ENCODE assay signal across 21 cellular contexts in the genomic region with DNA sequence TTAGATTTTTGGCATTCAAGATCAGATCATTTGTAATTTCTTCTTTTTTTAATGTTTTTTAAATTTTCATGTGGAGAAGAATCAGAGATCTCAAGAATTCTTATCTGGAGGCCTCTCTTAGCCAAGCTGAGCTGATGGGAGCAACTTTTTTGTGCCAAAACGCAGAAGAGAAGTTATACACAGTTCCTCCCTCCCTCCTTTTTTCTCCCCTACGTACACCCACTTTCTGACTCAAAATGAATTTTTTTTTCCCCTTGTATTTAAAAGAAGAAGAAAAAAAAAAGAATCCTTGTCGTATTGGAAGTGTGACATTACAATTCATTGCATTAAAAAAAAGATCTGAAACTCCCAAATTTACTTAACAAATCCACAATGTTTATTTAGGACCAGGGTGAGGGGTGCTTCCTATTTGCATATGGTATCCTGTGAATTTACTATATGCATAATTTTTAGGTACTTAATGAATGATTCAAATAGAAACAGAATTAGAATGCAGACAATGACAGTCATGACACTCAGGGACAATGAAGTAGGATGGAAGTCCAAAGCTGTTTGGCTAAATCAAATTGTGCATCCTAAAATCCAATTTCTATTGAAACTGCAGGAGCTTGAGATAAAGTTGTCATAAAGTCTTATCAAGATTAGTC. TPM values are rescaled to one million over a fixed set of nuclear protein-coding genes. Genes with fewer than 3 reads are reported as not detected.
DNase-seq lines count a peak whose midpoint lies in the region; ATAC-seq and TF ChIP-seq lines count a peak whose summit lies in the region.
"Had no signal": no experiment of that assay in that cellular context is flagged by ENCODE, and none has a peak within 500 bp of the region (broad histone marks: within the 10 kb centered on the region; RNA-seq: fewer than 3 reads in every experiment).

No MANE protein-coding gene starts in this region.

- no peaks in the 10 kb centered on the region for H3K9me3 Mint-ChIP-seq in IgD-negative memory B cell

- intact Hi-C loops in cardiac septum (cut with DNase I) = no loop called here

- peaks cover 100% of the 10 kb centered on the region for H4K20me1 ChIP-seq in BLaER1

- peak overlapping the region in 2 of 3 donors; percentile 2 to 44 for H3K27ac Mint-ChIP-seq in IgD-negative memory B cell
- H3K27ac Mint-ChIP-seq: CD8-positive, alpha-beta memory T cell had no signal

- in situ Hi-C loops in brain microvascular endothelial cell (cut with HindIII; ENCODE audit: low pct_ligation_motif_present, low sequenced_read_pairs) = no loop called here

- no peaks in the 10 kb centered on the region for H3K27me3 Mint-ChIP-seq in IgD-negative memory B cell

- peak overlapping the region in 2 of 4 donors; percentile 23 to 75 for H3K4me3 Mint-ChIP-seq in IgD-negative memory B cell
- H3K4me3 Mint-ChIP-seq: CD8-positive, alpha-beta memory T cell had no signal

- H3K4me2 ChIP-seq in BLaER1 = 0 out of 2 replicates have a peak overlapping the region, but pooled peaks have one; percentile 14

- no peak for TF ChIP-seq CTCF in brain microvascular endothelial cell (IDR thresholded peaks at IDR 0.05; ENCODE audit: low read depth, low read length, missing control alignments)

- H3K27me3 ChIP-seq in BLaER1 (no peaks in the 10 kb centered on the region), brain microvascular endothelial cell (replicated peaks) (no peaks in the 10 kb centered on the region), subcutaneous abdominal adipose tissue (ENCODE audit: control insufficient read depth in 5 of 5, insufficient read depth in 4 of 5, low read length in 5 of 5) (no peaks in the 10 kb centered on the region)

- H3K9me3 ChIP-seq in BLaER1 (no peaks in the 10 kb centered on the region), subcutaneous abdominal adipose tissue (ENCODE audit: control insufficient read depth in 5 of 5, low read length in 5 of 5) (no peaks in the 10 kb centered on the region)
- H3K9me3 ChIP-seq: HAP-1 had no signal

- H3K9ac ChIP-seq in BLaER1 = no peak overlapping the region
- peak overlapping the region in 1 of 5 donors; percentile 48 for H3K9ac ChIP-seq in subcutaneous abdominal adipose tissue (ENCODE audit: low read length in 5 of 5)
- H3K9ac ChIP-seq: GM23248 had no signal

- H3K4me3 ChIP-seq in BLaER1 (no peak overlapping the region), brain microvascular endothelial cell (ENCODE audit: low read depth, low read length) (no peak overlapping the region), subcutaneous abdominal adipose tissue (ENCODE audit: low read depth in 1 of 5, low read length in 5 of 5) (no peak overlapping the region)
- H3K4me3 ChIP-seq: GM23248, HAP-1 had no signal

- peaks cover 4% of the 10 kb centered on the region for H3K36me3 Mint-ChIP-seq in IgD-negative memory B cell
- H3K36me3 Mint-ChIP-seq: CD8-positive, alpha-beta memory T cell had no signal

- H3K36me3 ChIP-seq in BLaER1 = peaks cover 95% of the 10 kb centered on the region
- no peaks in the 10 kb centered on the region for H3K36me3 ChIP-seq in brain microvascular endothelial cell (replicated peaks)
- peaks cover 5 to 23% (median 8%) of the 10 kb centered on the region in 5 donors for H3K36me3 ChIP-seq in subcutaneous abdominal adipose tissue (ENCODE audit: control insufficient read depth in 5 of 5, insufficient read depth in 5 of 5, low read length in 5 of 5)
- H3K36me3 ChIP-seq: HAP-1 had no signal

- H3K4me1 ChIP-seq in BLaER1 = peaks cover 98% of the 10 kb centered on the region
- peaks cover 0 to 61% (median 54%) of the 10 kb centered on the region in 5 donors for H3K4me1 ChIP-seq in subcutaneous abdominal adipose tissue (ENCODE audit: control insufficient read depth in 5 of 5, insufficient read depth in 5 of 5, low read length in 5 of 5)
- H3K4me1 ChIP-seq: HAP-1 had no signal

- peaks cover 75 to 83% (median 76%) of the 10 kb centered on the region in 3 donors for H3K4me1 Mint-ChIP-seq in IgD-negative memory B cell

- DNase-seq in brain microvascular endothelial cell (no peak), cardiac septum (ENCODE audit: low spot score) (no peak), GM19240 (ENCODE audit: insufficient read length, low spot score) (no peak), hepatic stellate cell (ENCODE audit: low spot score) (no peak)
- DNase-seq: C1 segment of cervical spinal cord; CD8-positive, alpha-beta memory T cell; DMS53; GM23248; MM.1S; NCI-H1092 treated with DMSO at 0.1 percent for 48 hours; NCI-H146; NCI-H2029 treated with DMSO at 0.1 percent for 48 hours; NCI-H2171; OCI-M1; RPMI8226; SIG-M5 had no signal

- no peak for ATAC-seq in GM21825 (IDR thresholded peaks at IDR 0.05; ENCODE audit: unreplicated experiment)

- H3K27ac ChIP-seq in BLaER1 (no peak overlapping the region), brain microvascular endothelial cell (peak overlapping the region; percentile 8), subcutaneous abdominal adipose tissue (ENCODE audit: low read depth, low read length) (peak overlapping the region; percentile 98)
- H3K27ac ChIP-seq: GM23248 had no signal

RNA-seq across cellular contexts. Expression of a gene that starts 54.4 kb away (rescaled TPM):
- polyA plus RNA-seq in IgD-negative memory B cell = 47.0 TPM
- total RNA-seq in cardiac septum = 9.8 TPM
- polyA plus RNA-seq: CD8-positive, alpha-beta memory T cell had no signal
